In the genomic region with DNA sequence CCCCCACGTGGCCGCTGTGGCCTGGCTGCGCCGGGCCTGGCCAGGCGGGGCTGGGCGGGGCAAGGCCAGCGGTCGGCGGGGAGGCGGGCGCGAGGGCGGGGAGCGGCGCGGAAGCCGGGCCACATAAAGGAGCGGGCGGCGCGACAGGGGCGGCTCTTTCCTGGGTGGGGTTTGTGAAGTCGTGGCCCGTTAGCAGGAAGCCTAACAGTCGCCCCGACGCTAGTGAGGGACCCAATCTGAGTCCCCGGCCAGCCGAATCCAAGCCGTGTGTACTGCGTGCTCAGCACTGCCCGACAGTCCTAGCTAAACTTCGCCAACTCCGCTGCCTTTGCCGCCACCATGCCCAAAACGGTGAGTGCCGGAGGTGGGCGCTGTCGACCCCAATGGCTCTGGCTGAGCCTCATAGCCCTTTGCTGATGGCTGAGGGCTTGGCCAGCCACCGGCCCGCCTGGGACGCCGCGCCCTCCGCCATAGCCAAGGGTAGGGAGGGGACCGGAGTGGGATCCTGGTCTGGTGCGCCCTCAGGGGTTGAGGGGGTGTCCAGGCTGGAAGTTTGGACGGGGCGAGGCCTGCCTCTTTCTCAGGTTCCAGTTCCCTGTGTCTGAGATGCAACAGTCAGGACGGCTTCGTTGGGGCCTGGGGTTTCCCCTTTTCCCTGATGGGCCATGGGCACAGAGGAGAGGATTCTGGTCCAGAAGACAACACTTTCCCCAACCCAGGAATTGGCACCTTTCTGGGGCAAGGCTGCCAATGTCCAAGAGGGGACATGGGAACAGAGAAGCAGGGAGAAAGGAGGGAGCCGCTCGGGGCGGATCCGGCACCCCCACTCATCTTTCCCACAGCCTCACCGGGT, we compare ENCODE assay signal across 8 cellular contexts. TPM values are rescaled to one million over a fixed set of nuclear protein-coding genes. Genes with fewer than 3 reads are reported as not detected.
DNase-seq lines count a peak whose midpoint lies in the region; ATAC-seq and TF ChIP-seq lines count a peak whose summit lies in the region.

TSS of gene MSN (plus strand) at position 152 of the 853 bp plus-strand sequence. CDS start at position 340, 188 bp downstream.

- H3K9me2 ChIP-seq in neural cell (ENCODE audit: insufficient read depth, low read length), result no peaks in the 10 kb centered on the region

- no peak for TF ChIP-seq RAD21 in neural cell (conservative IDR thresholded peaks at IDR 0.05)

- TF ChIP-seq POLR2A in stomach (IDR thresholded peaks at IDR 0.05), result no peak

- peaks cover 15% of the 10 kb centered on the region for H3K4me1 ChIP-seq in OCI-LY3 (ENCODE audit: low read length)
- H3K4me1 ChIP-seq in stomach, result peaks cover 0 to 22% (median 8%) of the 10 kb centered on the region in 4 donors

- H3K4me2 ChIP-seq in OCI-LY3 (ENCODE audit: low read length) (peak within 1 kb of the TSS; percentile 98), neural cell (ENCODE audit: low read length) (no peak within 1 kb of the TSS)

- H3K27me3 ChIP-seq in OCI-LY3 (ENCODE audit: low read depth, low read length), result no peaks in the 10 kb centered on the region
- H3K27me3 ChIP-seq in neural cell (ENCODE audit: insufficient read depth, low read depth, low read length), result no peaks in the 10 kb centered on the region
- H3K27me3 ChIP-seq in stomach, result no peaks in the 10 kb centered on the region

- TF ChIP-seq EP300 in neural cell (conservative IDR thresholded peaks at IDR 0.05; ENCODE audit: poor library complexity, severe bottlenecking) (no peak), stomach (IDR thresholded peaks at IDR 0.05) (no peak)

- intact Hi-C loops in stomach (cut with DNase I; ENCODE audit: low total_unique reads), result no loop called here

- H4K20me1 ChIP-seq in OCI-LY3 (ENCODE audit: insufficient read depth, low read length) (peaks cover 18% of the 10 kb centered on the region), neural cell (ENCODE audit: insufficient read depth) (no peaks in the 10 kb centered on the region)

- peak; percentile 15 for DNase-seq in DMS79 treated with DMSO at 0.1 percent for 48 hours (lab: John Stamatoyannopoulos, UW)
- DNase-seq in DMS79 (lab: John Stamatoyannopoulos, UW), result no peak
- peak; percentile 80 to 87 for DNase-seq in activated T-cell treated with anti-CD3 and anti-CD28 coated beads, Interleukin-2, amount 50 U/mL, for 48 hours
- peak; percentile 72 for DNase-seq in fibroblast of gingiva (ENCODE audit: low read depth)
- peak; percentile 71 for DNase-seq in stomach

- H3K79me2 ChIP-seq in OCI-LY3 (ENCODE audit: low read length) (peaks cover 48% of the 10 kb centered on the region), neural cell (replicated peaks; ENCODE audit: insufficient read depth, low read length) (no peaks in the 10 kb centered on the region)

- WGBS in stomach, 5 donors, result 3 to 48% (median 6%) methylated on average over 3 to 56 of the region's 56 CpGs

- TF ChIP-seq CTCF in OCI-LY3 (IDR thresholded peaks at IDR 0.05; ENCODE audit: low read depth, low read length) (peak; percentile 22; the same call in 1 of the 2 replicates), neural cell (IDR thresholded peaks at IDR 0.05; ENCODE audit: poor library complexity, severe bottlenecking) (no peak), stomach (IDR thresholded peaks at IDR 0.05) (no peak)

- H3K9ac ChIP-seq in OCI-LY3 (ENCODE audit: low read length) (peak within 1 kb of the TSS; percentile 95), neural cell (ENCODE audit: low read length) (no peak within 1 kb of the TSS)

- H3K9me3 ChIP-seq in OCI-LY3 (ENCODE audit: insufficient read depth, low read length) (no peaks in the 10 kb centered on the region), neural cell (ENCODE audit: low read length) (no peaks in the 10 kb centered on the region), stomach (no peaks in the 10 kb centered on the region)

- peak within 1 kb of the TSS; percentile 74; the same call in 1 of the 2 replicates for H2AFZ ChIP-seq in OCI-LY3 (ENCODE audit: low read depth, low read length)
- H2AFZ ChIP-seq in neural cell (ENCODE audit: low read depth, low read length), result no peak within 1 kb of the TSS

- peak; percentile 80 for ATAC-seq in HG03039 (IDR thresholded peaks at IDR 0.05; ENCODE audit: unreplicated experiment)

- no peaks in the 10 kb centered on the region for H3F3A ChIP-seq in neural cell (ENCODE audit: insufficient read depth, low read length, poor library complexity, severe bottlenecking)

- H3K36me3 ChIP-seq in OCI-LY3 (replicated peaks; ENCODE audit: low read depth, low read length) (peaks cover 9% of the 10 kb centered on the region), neural cell (ENCODE audit: insufficient read depth, low read length) (no peaks in the 10 kb centered on the region), stomach (no peaks in the 10 kb centered on the region)

- peak within 1 kb of the TSS; percentile 100 for H3K4me3 ChIP-seq in OCI-LY3 (ENCODE audit: low read length)
- peak within 1 kb of the TSS; percentile 31 for H3K4me3 ChIP-seq in neural cell (ENCODE audit: low read length)
- H3K4me3 ChIP-seq in stomach, result peak within 1 kb of the TSS; percentile 61 to 68 (median 66)

- peak within 1 kb of the TSS; percentile 75 for H3K27ac ChIP-seq in OCI-LY3 (ENCODE audit: low read length)
- H3K27ac ChIP-seq in neural cell (ENCODE audit: low read length), result no peak within 1 kb of the TSS
- peak within 1 kb of the TSS; percentile 78 to 95 (median 91) for H3K27ac ChIP-seq in stomach

TF ChIP-seq in neural cell, 6 proteins besides CTCF, POLR2A, EP300 and RAD21:
- no peak for TF ChIP-seq POLR2AphosphoS5 (IDR thresholded peaks at IDR 0.05)
- no peak for TF ChIP-seq TAF1 (IDR thresholded peaks at IDR 0.05; ENCODE audit: low read depth)
- TF ChIP-seq, protein P1, sequence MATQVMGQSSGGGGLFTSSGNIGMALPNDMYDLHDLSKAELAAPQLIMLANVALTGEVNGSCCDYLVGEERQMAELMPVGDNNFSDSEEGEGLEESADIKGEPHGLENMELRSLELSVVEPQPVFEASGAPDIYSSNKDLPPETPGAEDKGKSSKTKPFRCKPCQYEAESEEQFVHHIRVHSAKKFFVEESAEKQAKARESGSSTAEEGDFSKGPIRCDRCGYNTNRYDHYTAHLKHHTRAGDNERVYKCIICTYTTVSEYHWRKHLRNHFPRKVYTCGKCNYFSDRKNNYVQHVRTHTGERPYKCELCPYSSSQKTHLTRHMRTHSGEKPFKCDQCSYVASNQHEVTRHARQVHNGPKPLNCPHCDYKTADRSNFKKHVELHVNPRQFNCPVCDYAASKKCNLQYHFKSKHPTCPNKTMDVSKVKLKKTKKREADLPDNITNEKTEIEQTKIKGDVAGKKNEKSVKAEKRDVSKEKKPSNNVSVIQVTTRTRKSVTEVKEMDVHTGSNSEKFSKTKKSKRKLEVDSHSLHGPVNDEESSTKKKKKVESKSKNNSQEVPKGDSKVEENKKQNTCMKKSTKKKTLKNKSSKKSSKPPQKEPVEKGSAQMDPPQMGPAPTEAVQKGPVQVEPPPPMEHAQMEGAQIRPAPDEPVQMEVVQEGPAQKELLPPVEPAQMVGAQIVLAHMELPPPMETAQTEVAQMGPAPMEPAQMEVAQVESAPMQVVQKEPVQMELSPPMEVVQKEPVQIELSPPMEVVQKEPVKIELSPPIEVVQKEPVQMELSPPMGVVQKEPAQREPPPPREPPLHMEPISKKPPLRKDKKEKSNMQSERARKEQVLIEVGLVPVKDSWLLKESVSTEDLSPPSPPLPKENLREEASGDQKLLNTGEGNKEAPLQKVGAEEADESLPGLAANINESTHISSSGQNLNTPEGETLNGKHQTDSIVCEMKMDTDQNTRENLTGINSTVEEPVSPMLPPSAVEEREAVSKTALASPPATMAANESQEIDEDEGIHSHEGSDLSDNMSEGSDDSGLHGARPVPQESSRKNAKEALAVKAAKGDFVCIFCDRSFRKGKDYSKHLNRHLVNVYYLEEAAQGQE (IDR thresholded peaks at IDR 0.05; ENCODE audit: borderline replicate concordance), result no peak
- TF ChIP-seq EZH2 (IDR thresholded peaks at IDR 0.05; ENCODE audit: borderline replicate concordance, insufficient read depth, low read length, poor library complexity, severe bottlenecking), result no peak
- no peak for TF ChIP-seq SMC3 (conservative IDR thresholded peaks at IDR 0.05; ENCODE audit: poor library complexity)
- no peak for TF ChIP-seq MXI1 (conservative IDR thresholded peaks at IDR 0.05; ENCODE audit: poor library complexity, severe bottlenecking)

RNA-seq across cellular contexts. Expression of gene MSN, which starts in this region (rescaled TPM):
- polyA plus RNA-seq in neural cell (0.12 and 2.3 TPM in 2 replicates), stomach (10 to 100 TPM; 50.0 to 86.9 (median 60.0) TPM)
- polyA minus RNA-seq in neural cell, result 0.73 and 1.3 TPM in 2 replicates
- 10 to 100 TPM; 60.3 to 90.2 (median 82.1) TPM for total RNA-seq in stomach

Comparison
In these comparisons a context has a peak if more than half of its experiments do, and no peak if none do; other contexts are left out.
1. RNA of gene MSN (polyA plus RNA-seq): 50.0 to 86.9 TPM in stomach; 0.12 to 2.3 TPM in neural cell; every median in the first group is over 10 times any median in the second.
2. H3K4me3 ChIP-seq: peak in every context shown above with its lines; median percentile 100 in OCI-LY3; 66 in stomach; 31 in neural cell.